Comparison of ENCODE assay signal across 22 cellular contexts in the genomic region with DNA sequence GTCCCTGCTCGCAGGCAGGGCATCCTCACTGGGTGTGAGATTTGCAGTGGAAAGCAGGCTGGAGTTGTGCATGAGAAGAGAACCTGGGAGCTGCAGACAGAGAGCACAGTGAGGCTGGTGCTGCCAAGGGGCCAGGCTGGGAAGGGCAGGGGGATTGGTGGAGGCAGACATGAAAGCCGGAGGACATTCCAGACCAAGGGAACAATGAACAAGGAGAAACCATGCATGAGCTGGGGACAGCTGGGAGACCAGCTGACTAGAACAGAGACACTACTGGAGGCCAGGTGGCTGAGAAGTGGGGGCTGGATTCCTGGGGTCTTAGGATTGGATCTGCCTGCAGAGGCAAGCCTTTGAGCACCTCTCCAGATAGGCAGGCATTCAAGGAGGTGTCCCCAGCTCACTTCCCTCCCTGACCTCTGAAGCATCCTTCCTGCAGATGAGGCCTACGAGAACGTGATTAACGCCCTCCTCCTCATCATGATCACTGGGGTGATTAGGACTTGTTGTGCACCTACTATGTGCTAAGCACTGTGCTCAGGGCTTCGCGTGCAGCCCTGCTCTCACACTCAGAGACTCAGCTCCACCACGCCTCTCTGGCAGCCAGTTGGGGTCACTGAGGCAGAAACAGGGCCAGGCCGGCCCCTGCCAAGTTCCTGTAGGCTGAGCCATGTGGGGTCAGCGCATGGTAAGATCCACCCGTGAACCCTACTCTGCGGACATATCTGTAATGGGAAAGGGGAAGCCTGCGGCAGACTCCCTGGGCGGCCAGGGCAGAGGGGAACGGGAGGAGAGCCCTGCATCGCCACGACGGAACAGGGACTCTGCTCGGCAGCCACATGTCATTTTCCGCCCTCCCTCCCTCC.
DNase-seq lines count a peak whose midpoint lies in the region; ATAC-seq, FAIRE-seq and TF ChIP-seq lines count a peak whose summit lies in the region.
"Had no signal": no experiment of that assay in that cellular context is flagged by ENCODE, and none has a peak within 500 bp of the region (broad histone marks: within the 10 kb centered on the region; RNA-seq: fewer than 3 reads in every experiment).

No MANE protein-coding gene starts in this region.

- no peak for TF ChIP-seq POLR2A in A549 (IDR thresholded peaks at IDR 0.05; ENCODE audit: low read length)

- FAIRE-seq in A549 (lab: Jason Lieb, UNC): no peak
- FAIRE-seq: frontal cortex, G401.6 had no signal

- CTCF ChIA-PET in A549 (lab: Yijun Ruan, JAX): interaction anchor here (0.7 to 1.1 kb wide), 2 partner anchors 36 to 248 kb away, joined by 3 read pairs; no protein-coding TSS in a partner anchor

- ATAC-seq in A549: peak; percentile 51 to 57; a peak in 5 of 6 replicates
- ATAC-seq: left cardiac atrium had no signal

- DNase-seq in A549 (ENCODE audit: low read depth in 1 of 2, low spot score in 1 of 2) (no peak), D341Med (ENCODE audit: low spot score) (peak; percentile 25), astrocyte of the hippocampus (ENCODE audit: low read depth, low spot score) (peak; percentile 9), myocyte (ENCODE audit: low read depth) (peak; percentile 83), dermis blood vessel endothelial cell (no peak), NCI-H2107 treated with DMSO at 0.1 percent for 48 hours (lab: John Stamatoyannopoulos, UW; ENCODE audit: unreplicated experiment) (no peak)
- DNase-seq in stimulated activated CD4-positive, alpha-beta T cell treated with anti-CD3 and anti-CD28 coated beads, Interleukin-12 subunit alpha, Interleukin-12 subunit beta, amount 100 ng/mL, for 4 hours: no peak
- DNase-seq in stimulated activated CD4-positive, alpha-beta T cell treated with anti-CD3 and anti-CD28 coated beads, Interleukin-2, amount 100 ng/mL, for 48 hours: no peak
- DNase-seq: activated gamma-delta T cell treated with Interleukin-2 at 50 U/mL for 16 hours; Caco-2; left cardiac atrium; NCI-H1105; NCI-H226; Right ventricle myocardium superior; stimulated activated CD4-positive, alpha-beta T cell treated with anti-CD3 and anti-CD28 coated beads, Interleukin-4, amount 100 ng/mL, for 24 hours; T-helper 1 cell had no signal

- TF ChIP-seq CTCF in A549 (IDR thresholded peaks at IDR 0.05): no peak

- no peak overlapping the region for H3K27ac ChIP-seq in A549
- H3K27ac ChIP-seq: cardiac muscle cell, epithelial cell of prostate, parathyroid adenoma, skin epidermis had no signal

- H3K9me3 ChIP-seq in A549: no peaks in the 10 kb centered on the region
- H3K9me3 ChIP-seq: Caco-2 had no signal

- no peak overlapping the region for H3K4me2 ChIP-seq in A549

- no peak for TF ChIP-seq EP300 in A549 (IDR thresholded peaks at IDR 0.05)

- no peaks in the 10 kb centered on the region for H3K4me1 ChIP-seq in A549
- H3K4me1 ChIP-seq: Caco-2, parathyroid adenoma had no signal

- TF ChIP-seq RAD21 in A549 (conservative IDR thresholded peaks at IDR 0.05 in 1 of 2, IDR thresholded peaks at IDR 0.05 in 1 of 2): no peak

- POLR2A ChIA-PET in A549 (lab: Yijun Ruan, JAX): no interaction called here

- 82% methylated on average over 20 of the region's 20 CpGs for WGBS in A549 (ENCODE audit: missing lambda C conversion rate)

- H3K4me3 ChIP-seq in A549: no peak overlapping the region
- H3K4me3 ChIP-seq: cardiac muscle cell, skin epidermis had no signal

TF ChIP-seq in A549, 52 proteins besides CTCF, POLR2A, EP300 and RAD21:
- TF ChIP-seq PBX3 (IDR thresholded peaks at IDR 0.05) (no peak), BCL3 (IDR thresholded peaks at IDR 0.05) (no peak), NPAS2 (CRISPR knock-in tag; IDR thresholded peaks at IDR 0.05; ENCODE audit: borderline replicate concordance) (no peak), EHF (CRISPR knock-in tag; IDR thresholded peaks at IDR 0.05) (no peak), PHF8 (IDR thresholded peaks at IDR 0.05; ENCODE audit: borderline replicate concordance, low read depth) (no peak), RNF2 (IDR thresholded peaks at IDR 0.05; ENCODE audit: borderline replicate concordance, low read depth) (no peak), ESRRA (IDR thresholded peaks at IDR 0.05; ENCODE audit: borderline replicate concordance, low read length) (no peak), CBX8 (IDR thresholded peaks at IDR 0.05) (no peak), REST (IDR thresholded peaks at IDR 0.05) (no peak), MAFK (IDR thresholded peaks at IDR 0.05; ENCODE audit: partially characterized antibody) (no peak), CHD2 (IDR thresholded peaks at IDR 0.05; ENCODE audit: low read length, partially characterized antibody) (no peak), FOSL2 (IDR thresholded peaks at IDR 0.05) (no peak), FOSL2 (CRISPR knock-in tag; IDR thresholded peaks at IDR 0.05) (no peak), EHMT2 (IDR thresholded peaks at IDR 0.05; ENCODE audit: low read depth) (no peak), TFCP2L1 (CRISPR knock-in tag; IDR thresholded peaks at IDR 0.05) (no peak)

Comparison
In these comparisons a context has a peak if more than half of its experiments do, and no peak if none do; other contexts are left out.
1. DNase-seq: peak in D341Med (single experiment), astrocyte of the hippocampus (single experiment) and myocyte (single experiment); none in A549 (0 of 2), stimulated activated CD4-positive, alpha-beta T cell treated with anti-CD3 and anti-CD28 coated beads, Interleukin-12 subunit alpha, Interleukin-12 subunit beta, amount 100 ng/mL, for 4 hours (single experiment), dermis blood vessel endothelial cell (single experiment), stimulated activated CD4-positive, alpha-beta T cell treated with anti-CD3 and anti-CD28 coated beads, Interleukin-2, amount 100 ng/mL, for 48 hours (0 of 2) and NCI-H2107 treated with DMSO at 0.1 percent for 48 hours (single experiment).